ENCODE assay signal across 7 cellular contexts in the genomic region with DNA sequence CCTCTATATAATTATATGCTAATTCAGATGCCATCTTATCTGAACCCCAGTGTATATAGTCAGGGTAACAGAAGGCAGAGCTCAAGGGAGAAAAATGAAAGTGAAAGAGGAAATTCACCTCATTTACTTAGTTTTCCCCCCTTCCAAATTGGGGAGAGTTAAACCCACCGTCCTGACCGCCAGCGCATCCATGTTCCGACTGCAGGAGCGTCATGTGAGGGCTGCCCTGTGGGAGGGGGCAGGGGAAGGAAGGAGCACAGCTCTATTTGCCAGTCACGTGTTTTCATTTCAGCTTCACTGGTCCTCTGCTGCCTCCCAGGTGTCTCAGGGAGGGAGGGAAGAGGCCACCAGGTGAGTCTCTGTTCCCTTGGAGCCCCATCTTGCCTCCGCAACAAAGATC. TPM values are rescaled to one million over a fixed set of nuclear protein-coding genes. Genes with fewer than 3 reads are reported as not detected.
DNase-seq lines count a peak whose midpoint lies in the region; ATAC-seq and TF ChIP-seq lines count a peak whose summit lies in the region.

No MANE protein-coding gene starts in this region.

- CTCF ChIA-PET in HEK293 (lab: Yijun Ruan, JAX): interaction anchor here (1.1 to 4.3 kb wide), 2 partner anchors 11 to 84 kb away, joined by 3 to 48 read pairs; a partner anchor contains a TSS
- CTCF ChIA-PET in Caco-2 (lab: Charles Lee): interaction anchor here (0.8 to 1.4 kb wide), 2 partner anchors 12 to 13 kb away, joined by 3 to 4 read pairs; a partner anchor contains a TSS

- H3K36me3 ChIP-seq in HEK293 (ENCODE audit: control insufficient read depth in 2 of 2, insufficient read depth in 1 of 2, low read length in 2 of 2) (peaks cover 0 to 15% of the 10 kb centered on the region in 2 experiments; a peak in 2 of 3 replicates), Caco-2 (ENCODE audit: control insufficient read depth, insufficient read depth, low read length) (no peaks in the 10 kb centered on the region)

- no peaks in the 10 kb centered on the region for H3K27me3 Mint-ChIP-seq in Caco-2 (ENCODE audit: insufficient read depth, unreplicated experiment)

- POLR2A ChIA-PET in HEK293 (lab: Yijun Ruan, JAX): interaction anchor here (0.7 kb wide), 1 partner anchor 255 kb away, joined by 7 read pairs; no protein-coding TSS in a partner anchor
- POLR2A ChIA-PET in Caco-2 (lab: Charles Lee): interaction anchor here (1.8 kb wide), 1 partner anchor 13 kb away, joined by 11 read pairs; a partner anchor contains a TSS

- no peak overlapping the region for H3K27ac Mint-ChIP-seq in Caco-2 (ENCODE audit: unreplicated experiment)

- no peaks in the 10 kb centered on the region for H3K4me1 ChIP-seq in HEK293 (ENCODE audit: control insufficient read depth, insufficient read depth, low read length)
- peaks cover 14% of the 10 kb centered on the region for H3K4me1 ChIP-seq in Caco-2

- no peak overlapping the region for H3K4me3 Mint-ChIP-seq in Caco-2 (ENCODE audit: unreplicated experiment)

- DNase-seq in OCI-M1 (lab: John Stamatoyannopoulos, UW) (peak; percentile 88), Caco-2 (no peak), NCI-H1694 treated with DMSO at 0.1 percent for 48 hours (lab: John Stamatoyannopoulos, UW) (no peak)
- peak; percentile 59 for DNase-seq in central memory CD4-positive, alpha-beta T cell
- DNase-seq in stimulated activated CD4-positive, alpha-beta T cell treated with anti-CD3 and anti-CD28 coated beads, Interleukin-4, amount 100 ng/mL, for 24 hours: peak; percentile 36

- no peaks in the 10 kb centered on the region for H3K9me3 Mint-ChIP-seq in Caco-2 (ENCODE audit: unreplicated experiment)

- H3K27ac ChIP-seq in HEK293 (ENCODE audit: extremely low read depth, low read depth, low read length): no peak overlapping the region

- peaks cover 6% of the 10 kb centered on the region for H3K36me3 Mint-ChIP-seq in Caco-2 (ENCODE audit: insufficient read depth, unreplicated experiment)

- BruUV-seq in Caco-2 (replicated peaks; lab: Mats Ljungman, UMichigan): no TSS peak

- no peak overlapping the region for H3K4me3 ChIP-seq in HEK293 (ENCODE audit: low read depth, low read length)
- no peak overlapping the region for H3K4me3 ChIP-seq in Caco-2 (ENCODE audit: low read depth, low read length)

- no peak for TF ChIP-seq CTCF in HEK293 (tag by site-specific recombination; IDR thresholded peaks at IDR 0.05)
- TF ChIP-seq CTCF in Caco-2 (IDR thresholded peaks at IDR 0.05; ENCODE audit: insufficient read depth in 1 of 2, low read depth in 1 of 2, low read length in 1 of 2, severe bottlenecking in 1 of 2, unreplicated experiment in 1 of 2): no peak

- ATAC-seq in GM21423 (IDR thresholded peaks at IDR 0.05; ENCODE audit: unreplicated experiment): no peak

- H3K9me3 ChIP-seq in HEK293 (ENCODE audit: control insufficient read depth, insufficient read depth, low read depth, low read length) (no peaks in the 10 kb centered on the region), Caco-2 (no peaks in the 10 kb centered on the region)

- H3K4me1 Mint-ChIP-seq in Caco-2 (ENCODE audit: low read depth, unreplicated experiment): peaks cover 26% of the 10 kb centered on the region

- intact Hi-C loops in Caco-2 (cut with micrococcal nuclease; ENCODE audit: unreplicated experiment): no loop called here

- H3K27me3 ChIP-seq in Caco-2 (replicated peaks; ENCODE audit: control insufficient read depth, insufficient read depth, low read length): no peaks in the 10 kb centered on the region

TF ChIP-seq in HEK293, 187 proteins besides CTCF, POLR2A, EP300 and RAD21:
- TF ChIP-seq, protein P1, sequence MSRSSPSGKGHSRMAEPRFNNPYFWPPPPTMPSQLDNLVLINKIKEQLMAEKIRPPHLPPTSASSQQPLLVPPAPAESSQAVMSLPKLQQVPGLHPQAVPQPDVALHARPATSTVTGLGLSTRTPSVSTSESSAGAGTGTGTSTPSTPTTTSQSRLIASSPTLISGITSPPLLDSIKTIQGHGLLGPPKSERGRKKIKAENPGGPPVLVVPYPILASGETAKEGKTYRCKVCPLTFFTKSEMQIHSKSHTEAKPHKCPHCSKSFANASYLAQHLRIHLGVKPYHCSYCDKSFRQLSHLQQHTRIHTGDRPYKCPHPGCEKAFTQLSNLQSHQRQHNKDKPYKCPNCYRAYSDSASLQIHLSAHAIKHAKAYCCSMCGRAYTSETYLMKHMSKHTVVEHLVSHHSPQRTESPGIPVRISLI (tag by site-specific recombination; IDR thresholded peaks at IDR 0.05): no peak
- TF ChIP-seq, protein P2, sequence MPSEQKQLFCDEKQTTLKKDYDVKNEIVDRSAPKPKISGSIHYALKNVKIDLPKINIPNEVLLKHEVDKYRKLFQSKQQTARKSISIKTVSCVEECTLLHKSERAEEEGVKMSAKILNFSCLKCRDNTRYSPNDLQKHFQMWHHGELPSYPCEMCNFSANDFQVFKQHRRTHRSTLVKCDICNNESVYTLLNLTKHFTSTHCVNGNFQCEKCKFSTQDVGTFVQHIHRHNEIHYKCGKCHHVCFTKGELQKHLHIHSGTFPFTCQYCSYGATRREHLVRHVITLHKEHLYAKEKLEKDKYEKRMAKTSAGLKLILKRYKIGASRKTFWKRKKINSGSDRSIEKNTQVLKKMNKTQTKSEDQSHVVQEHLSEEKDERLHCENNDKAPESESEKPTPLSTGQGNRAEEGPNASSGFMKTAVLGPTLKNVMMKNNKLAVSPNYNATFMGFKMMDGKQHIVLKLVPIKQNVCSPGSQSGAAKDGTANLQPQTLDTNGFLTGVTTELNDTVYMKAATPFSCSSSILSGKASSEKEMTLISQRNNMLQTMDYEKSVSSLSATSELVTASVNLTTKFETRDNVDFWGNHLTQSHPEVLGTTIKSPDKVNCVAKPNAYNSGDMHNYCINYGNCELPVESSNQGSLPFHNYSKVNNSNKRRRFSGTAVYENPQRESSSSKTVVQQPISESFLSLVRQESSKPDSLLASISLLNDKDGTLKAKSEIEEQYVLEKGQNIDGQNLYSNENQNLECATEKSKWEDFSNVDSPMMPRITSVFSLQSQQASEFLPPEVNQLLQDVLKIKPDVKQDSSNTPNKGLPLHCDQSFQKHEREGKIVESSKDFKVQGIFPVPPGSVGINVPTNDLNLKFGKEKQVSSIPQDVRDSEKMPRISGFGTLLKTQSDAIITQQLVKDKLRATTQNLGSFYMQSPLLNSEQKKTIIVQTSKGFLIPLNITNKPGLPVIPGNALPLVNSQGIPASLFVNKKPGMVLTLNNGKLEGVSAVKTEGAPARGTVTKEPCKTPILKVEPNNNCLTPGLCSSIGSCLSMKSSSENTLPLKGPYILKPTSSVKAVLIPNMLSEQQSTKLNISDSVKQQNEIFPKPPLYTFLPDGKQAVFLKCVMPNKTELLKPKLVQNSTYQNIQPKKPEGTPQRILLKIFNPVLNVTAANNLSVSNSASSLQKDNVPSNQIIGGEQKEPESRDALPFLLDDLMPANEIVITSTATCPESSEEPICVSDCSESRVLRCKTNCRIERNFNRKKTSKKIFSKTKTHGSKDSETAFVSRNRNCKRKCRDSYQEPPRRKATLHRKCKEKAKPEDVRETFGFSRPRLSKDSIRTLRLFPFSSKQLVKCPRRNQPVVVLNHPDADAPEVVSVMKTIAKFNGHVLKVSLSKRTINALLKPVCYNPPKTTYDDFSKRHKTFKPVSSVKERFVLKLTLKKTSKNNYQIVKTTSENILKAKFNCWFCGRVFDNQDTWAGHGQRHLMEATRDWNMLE (tag by site-specific recombination; conservative IDR thresholded peaks at IDR 0.05; ENCODE audit: low read depth): no peak
- TF ChIP-seq, protein P3, sequence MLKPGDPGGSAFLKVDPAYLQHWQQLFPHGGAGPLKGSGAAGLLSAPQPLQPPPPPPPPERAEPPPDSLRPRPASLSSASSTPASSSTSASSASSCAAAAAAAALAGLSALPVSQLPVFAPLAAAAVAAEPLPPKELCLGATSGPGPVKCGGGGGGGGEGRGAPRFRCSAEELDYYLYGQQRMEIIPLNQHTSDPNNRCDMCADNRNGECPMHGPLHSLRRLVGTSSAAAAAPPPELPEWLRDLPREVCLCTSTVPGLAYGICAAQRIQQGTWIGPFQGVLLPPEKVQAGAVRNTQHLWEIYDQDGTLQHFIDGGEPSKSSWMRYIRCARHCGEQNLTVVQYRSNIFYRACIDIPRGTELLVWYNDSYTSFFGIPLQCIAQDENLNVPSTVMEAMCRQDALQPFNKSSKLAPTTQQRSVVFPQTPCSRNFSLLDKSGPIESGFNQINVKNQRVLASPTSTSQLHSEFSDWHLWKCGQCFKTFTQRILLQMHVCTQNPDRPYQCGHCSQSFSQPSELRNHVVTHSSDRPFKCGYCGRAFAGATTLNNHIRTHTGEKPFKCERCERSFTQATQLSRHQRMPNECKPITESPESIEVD (tag by site-specific recombination; IDR thresholded peaks at IDR 0.05): no peak
- TF ChIP-seq ZNF596 (tag by site-specific recombination; IDR thresholded peaks at IDR 0.05) (no peak), TRIM28 (IDR thresholded peaks at IDR 0.05; ENCODE audit: borderline replicate concordance, low read length) (no peak), PRDM1 (tag by site-specific recombination; IDR thresholded peaks at IDR 0.05) (0 out of 2 replicates have a peak, but pooled peaks have one; percentile 11)

RNA-seq across cellular contexts. Expression of a gene that starts 13.2 kb away (rescaled TPM):
- 23.2 and 28.3 TPM in 2 replicates for total RNA-seq in Caco-2 (2022)

RNA-seq across cellular contexts. Expression of a gene that starts 34.1 kb away (rescaled TPM):
- 27.4 and 30.2 TPM in 2 replicates for total RNA-seq in Caco-2 (2022)

RNA-seq across cellular contexts. Expression of a gene that starts 42.1 kb away (rescaled TPM):
- total RNA-seq in Caco-2 (2022): 62.5 and 69.1 TPM in 2 replicates

Comparison
In these comparisons a context has a peak if more than half of its experiments do, and no peak if none do; other contexts are left out.
1. DNase-seq: peak in OCI-M1 (single experiment), central memory CD4-positive, alpha-beta T cell (single experiment) and stimulated activated CD4-positive, alpha-beta T cell treated with anti-CD3 and anti-CD28 coated beads, Interleukin-4, amount 100 ng/mL, for 24 hours (single experiment); none in Caco-2 (0 of 2) and NCI-H1694 treated with DMSO at 0.1 percent for 48 hours (single experiment).